25 cellular contexts compared by ENCODE assay signal in the genomic region with DNA sequence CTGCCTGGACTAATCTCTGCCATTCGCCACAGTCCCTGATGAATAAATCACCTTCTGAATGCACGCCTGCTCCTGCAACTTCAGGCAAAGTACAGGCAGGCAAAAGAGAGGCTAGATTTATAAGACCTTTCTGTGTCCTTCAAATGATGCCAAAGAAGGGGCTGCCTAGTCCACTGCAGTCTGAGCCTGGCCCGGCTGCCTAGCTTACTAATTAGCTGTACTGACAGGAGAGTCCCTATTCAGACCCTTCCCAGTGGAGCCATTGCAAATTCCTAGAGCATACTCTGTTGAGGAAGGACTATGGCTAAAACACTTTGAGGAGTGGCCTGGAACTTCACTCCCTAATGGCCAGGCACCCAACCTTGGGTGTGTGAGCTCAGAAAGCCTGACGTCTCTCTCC. TPM values are rescaled to one million over a fixed set of nuclear protein-coding genes. Genes with fewer than 3 reads are reported as not detected.
"Had no signal": no experiment of that assay in that cellular context is flagged by ENCODE, and none has a peak within 500 bp of the region (broad histone marks: within the 10 kb centered on the region; RNA-seq: fewer than 3 reads in every experiment).

No MANE protein-coding gene starts in this region.

- H3K27ac Mint-ChIP-seq: dendritic cell treated with granulocyte-macrophage colony-stimulating factor and Interleukin-4, amounts not matched to agents 40 ng/mL and 50 ng/mL, for 4 days; memory B cell; mesothelial cell of epicardium; natural killer cell treated with Interleukin-12 subunit alpha and Interleukin-12 subunit beta and Interleukin-15 and Interleukin-18, amount 100 ng/mL, for 72 hours; stimulated activated naive CD8-positive, alpha-beta T cell treated with anti-CD3 and anti-CD28 coated beads, Interleukin-15, amount 100 ng/mL, for 72 hours; type B pancreatic cell had no signal

- H3K4me3 Mint-ChIP-seq: dendritic cell treated with granulocyte-macrophage colony-stimulating factor and Interleukin-4, amounts not matched to agents 40 ng/mL and 50 ng/mL, for 4 days; memory B cell; mesothelial cell of epicardium; naive B cell; natural killer cell treated with Interleukin-12 subunit alpha and Interleukin-12 subunit beta and Interleukin-15 and Interleukin-18, amount 100 ng/mL, for 72 hours; neural crest cell; stimulated activated naive CD8-positive, alpha-beta T cell treated with anti-CD3 and anti-CD28 coated beads, Interleukin-15, amount 100 ng/mL, for 72 hours; type B pancreatic cell had no signal

- DNase-seq: colonic mucosa; effector memory CD4-positive, alpha-beta T cell; erythroblast; esophagus squamous epithelium; foreskin melanocyte; mucosa of descending colon; naive B cell; psoas muscle; right cardiac atrium; stimulated activated CD4-positive, alpha-beta T cell treated with anti-CD3 and anti-CD28 coated beads, Interleukin-15, amount 100 ng/mL, for 24 hours; stimulated activated CD4-positive, alpha-beta T cell treated with anti-CD3 and anti-CD28 coated beads, Interleukin-2, amount 100 ng/mL, for 48 hours; stimulated activated CD8-positive, alpha-beta memory T cell treated with anti-CD3 and anti-CD28 coated beads, Interleukin-4, amount 100 ng/mL, for 48 hours; stimulated activated naive CD4-positive, alpha-beta T cell; stimulated activated naive CD8-positive, alpha-beta T cell treated with anti-CD3 and anti-CD28 coated beads, Interleukin-15, amount 100 ng/mL, for 72 hours; testis; tibial artery had no signal

- H3K27ac ChIP-seq: colonic mucosa, esophagus squamous epithelium, psoas muscle, skin epidermis, testis, tibial artery had no signal

- H3K36me3 ChIP-seq: colonic mucosa, esophagus squamous epithelium, tibial artery had no signal

- H3K9me3 ChIP-seq: colonic mucosa, esophagus squamous epithelium, mucosa of descending colon, psoas muscle, testis, tibial artery had no signal

- ATAC-seq: left lobe of liver; mucosa of descending colon; psoas muscle; right cardiac atrium; stimulated activated naive CD8-positive, alpha-beta T cell treated with anti-CD3 and anti-CD28 coated beads, Interleukin-15, amount 100 ng/mL, for 72 hours had no signal

- H3K4me1 Mint-ChIP-seq: memory B cell; naive B cell; stimulated activated naive CD8-positive, alpha-beta T cell treated with anti-CD3 and anti-CD28 coated beads, Interleukin-15, amount 100 ng/mL, for 72 hours had no signal

- H3K36me3 Mint-ChIP-seq: mesothelial cell of epicardium; natural killer cell treated with Interleukin-12 subunit alpha and Interleukin-12 subunit beta and Interleukin-15 and Interleukin-18, amount 100 ng/mL, for 72 hours; type B pancreatic cell had no signal

- H3K4me1 ChIP-seq: colonic mucosa, psoas muscle, testis had no signal

- H3K4me3 ChIP-seq: colonic mucosa, esophagus squamous epithelium, lung, mucosa of descending colon, psoas muscle, skin epidermis, testis, tibial artery had no signal

- H3K9me3 Mint-ChIP-seq: dendritic cell treated with granulocyte-macrophage colony-stimulating factor and Interleukin-4, amounts not matched to agents 40 ng/mL and 50 ng/mL, for 4 days; mesothelial cell of epicardium; natural killer cell treated with Interleukin-12 subunit alpha and Interleukin-12 subunit beta and Interleukin-15 and Interleukin-18, amount 100 ng/mL, for 72 hours; stimulated activated naive CD8-positive, alpha-beta T cell treated with anti-CD3 and anti-CD28 coated beads, Interleukin-15, amount 100 ng/mL, for 72 hours; type B pancreatic cell had no signal

- H3K27me3 ChIP-seq: colonic mucosa, esophagus squamous epithelium, testis, tibial artery had no signal

RNA-seq across cellular contexts. Expression of a gene that starts 7.3 kb away (rescaled TPM):
- total RNA-seq: natural killer cell treated with Interleukin-12 subunit alpha and Interleukin-12 subunit beta and Interleukin-15 and Interleukin-18, amount 100 ng/mL, for 72 hours; neural crest cell had no signal
